In genomic region chr2:182980115-182980514, GRCh38 we compare ENCODE assay signal across 8 cellular contexts. TPM values are rescaled to one million over a fixed set of nuclear protein-coding genes. Genes with fewer than 3 reads are reported as not detected.
A peak's percentile ranks its signal among the peaks of the same experiment; 100 is the strongest.
DNase-seq lines count a peak whose midpoint lies in the region; ATAC-seq, FAIRE-seq and TF ChIP-seq lines count a peak whose summit lies in the region.

No MANE protein-coding gene starts in this region.

- H3K36me3 Mint-ChIP-seq in GM23338 (ENCODE audit: low read depth) = peaks cover 47% of the 10 kb centered on the region; the same call in 2 of the 3 replicates
- peaks cover 4% of the 10 kb centered on the region for H3K36me3 Mint-ChIP-seq in activated CD4-positive, alpha-beta memory T cell treated with anti-CD3 and anti-CD28 coated beads for 36 hours

- POLR2A ChIA-PET in activated CD4-positive, alpha-beta memory T cell treated with anti-CD3 and anti-CD28 coated beads for 36 hours (lab: Charles Lee) = no interaction called here

- H2AFZ ChIP-seq in GM23338 = no peak overlapping the region

- H3K4me2 ChIP-seq in GM23338 = no peak overlapping the region

- H3K9me3 Mint-ChIP-seq in GM23338 = no peaks in the 10 kb centered on the region
- no peaks in the 10 kb centered on the region for H3K9me3 Mint-ChIP-seq in activated CD4-positive, alpha-beta memory T cell treated with anti-CD3 and anti-CD28 coated beads for 36 hours

- DNase-seq in GM23338 (ENCODE audit: low spot score) (peak; percentile 69), Kasumi-1 (lab: John Stamatoyannopoulos, UW) (peak; percentile 94 to 96), RKO (ENCODE audit: low spot score) (peak; percentile 87), erythroblast (lab: John Stamatoyannopoulos, UW) (peak; percentile 47 to 62), pancreas (no peak), posterior vena cava (ENCODE audit: low spot score) (no peak)
- DNase-seq in activated CD4-positive, alpha-beta memory T cell treated with anti-CD3 and anti-CD28 coated beads for 36 hours = no peak

- FAIRE-seq in G401.6 (lab: Jason Lieb, UNC) = peak; percentile 99
- FAIRE-seq in pancreas (lab: Jason Lieb, UNC) = peak; percentile 98

- no peaks in the 10 kb centered on the region for H3K9me3 ChIP-seq in pancreas

- H3K79me2 ChIP-seq in GM23338 (replicated peaks; ENCODE audit: insufficient read depth) = no peaks in the 10 kb centered on the region

- H3K4me3 ChIP-seq in GM23338 = no peak overlapping the region
- H3K4me3 ChIP-seq in pancreas = no peak overlapping the region

- TF ChIP-seq POLR2A in erythroblast (IDR thresholded peaks at IDR 0.05; ENCODE audit: low read length) = no peak

- peak in 1 of 2 experiments; percentile 76; a peak in 3 of 4 replicates for TF ChIP-seq CTCF in GM23338 (conservative IDR thresholded peaks at IDR 0.05; ENCODE audit: low read depth in 2 of 2)
- peak in 3 of 4 donors; percentile 25 to 40 (median 28) for TF ChIP-seq CTCF in pancreas (IDR thresholded peaks at IDR 0.05)

- ATAC-seq in GM23338 = no peak
- ATAC-seq in pancreas = peak; percentile 61 to 87 (median 82)

- no peak overlapping the region for H3K4me3 Mint-ChIP-seq in GM23338
- H3K4me3 Mint-ChIP-seq in activated CD4-positive, alpha-beta memory T cell treated with anti-CD3 and anti-CD28 coated beads for 36 hours = no peak overlapping the region

- H3K27me3 Mint-ChIP-seq in GM23338 (ENCODE audit: insufficient read depth, low read depth, poor library complexity) = no peaks in the 10 kb centered on the region
- no peaks in the 10 kb centered on the region for H3K27me3 Mint-ChIP-seq in activated CD4-positive, alpha-beta memory T cell treated with anti-CD3 and anti-CD28 coated beads for 36 hours

- 0 out of 2 replicates have a peak, but pooled peaks cover 5% of the 10 kb centered on the region for H3F3A ChIP-seq in GM23338 (replicated peaks; ENCODE audit: low read depth)

- H3K4me1 Mint-ChIP-seq in GM23338 = no peaks in the 10 kb centered on the region
- no peaks in the 10 kb centered on the region for H3K4me1 Mint-ChIP-seq in activated CD4-positive, alpha-beta memory T cell treated with anti-CD3 and anti-CD28 coated beads for 36 hours (ENCODE audit: low read depth)

- no peaks in the 10 kb centered on the region for H3K4me1 ChIP-seq in GM23338 (ENCODE audit: insufficient read depth)
- no peaks in the 10 kb centered on the region for H3K4me1 ChIP-seq in pancreas

- peaks cover 26% of the 10 kb centered on the region; the same call in 1 of the 2 replicates for H3K36me3 ChIP-seq in GM23338 (ENCODE audit: insufficient read depth)
- H3K36me3 ChIP-seq in pancreas = peaks cover 5 to 36% (median 9%) of the 10 kb centered on the region in 3 donors

- H4K20me1 ChIP-seq in GM23338 (replicated peaks; ENCODE audit: insufficient read depth) = no peaks in the 10 kb centered on the region

- intact Hi-C loops in pancreas (cut with DNase I) (no loop called here), posterior vena cava (cut with DNase I) (no loop called here)
- intact Hi-C loops in activated CD4-positive, alpha-beta memory T cell treated with anti-CD3 and anti-CD28 coated beads for 36 hours (cut with micrococcal nuclease) = loop anchor here (1.0 to 2.0 kb wide), 6 partner anchors 196 to 794 kb away; no protein-coding TSS in a partner anchor

- no peaks in the 10 kb centered on the region for H3K27me3 ChIP-seq in GM23338 (ENCODE audit: insufficient read depth)
- H3K27me3 ChIP-seq in pancreas = no peaks in the 10 kb centered on the region

- no peak overlapping the region for H3K27ac Mint-ChIP-seq in GM23338
- no peak overlapping the region for H3K27ac Mint-ChIP-seq in activated CD4-positive, alpha-beta memory T cell treated with anti-CD3 and anti-CD28 coated beads for 36 hours

- H3K27ac ChIP-seq in GM23338 (ENCODE audit: low read depth) (no peak overlapping the region), pancreas (no peak overlapping the region)

- no peaks in the 10 kb centered on the region for H3K9me2 ChIP-seq in GM23338 (ENCODE audit: insufficient read depth)

- CTCF ChIA-PET in activated CD4-positive, alpha-beta memory T cell treated with anti-CD3 and anti-CD28 coated beads for 36 hours (lab: Charles Lee) = interaction anchor here (0.6 to 2.7 kb wide), 35 partner anchors 14 to 807 kb away, joined by 3 to 26 read pairs (median 4); no protein-coding TSS in a partner anchor

TF ChIP-seq in GM23338, 12 proteins besides CTCF, POLR2A, EP300 and RAD21 (continues in another document):
- TF ChIP-seq POLR2AphosphoS5 (IDR thresholded peaks at IDR 0.05; ENCODE audit: low read depth) (no peak), EZH2 (IDR thresholded peaks at IDR 0.05; ENCODE audit: low read depth, unreplicated experiment) (no peak), ZNF331 (CRISPR knock-in tag; IDR thresholded peaks at IDR 0.05; ENCODE audit: low read depth) (no peak), EZH2phosphoT487 (IDR thresholded peaks at IDR 0.05; ENCODE audit: unreplicated experiment) (no peak), NANOG (IDR thresholded peaks at IDR 0.05; ENCODE audit: borderline replicate concordance) (no peak), JUNB (IDR thresholded peaks at IDR 0.05; ENCODE audit: unreplicated experiment) (no peak), CREB1 (CRISPR knock-in tag; IDR thresholded peaks at IDR 0.05; ENCODE audit: low read depth) (no peak), ETS1 (IDR thresholded peaks at IDR 0.05) (no peak), STAT1 (IDR thresholded peaks at IDR 0.05; ENCODE audit: unreplicated experiment) (no peak)
- TF ChIP-seq, protein P1, sequence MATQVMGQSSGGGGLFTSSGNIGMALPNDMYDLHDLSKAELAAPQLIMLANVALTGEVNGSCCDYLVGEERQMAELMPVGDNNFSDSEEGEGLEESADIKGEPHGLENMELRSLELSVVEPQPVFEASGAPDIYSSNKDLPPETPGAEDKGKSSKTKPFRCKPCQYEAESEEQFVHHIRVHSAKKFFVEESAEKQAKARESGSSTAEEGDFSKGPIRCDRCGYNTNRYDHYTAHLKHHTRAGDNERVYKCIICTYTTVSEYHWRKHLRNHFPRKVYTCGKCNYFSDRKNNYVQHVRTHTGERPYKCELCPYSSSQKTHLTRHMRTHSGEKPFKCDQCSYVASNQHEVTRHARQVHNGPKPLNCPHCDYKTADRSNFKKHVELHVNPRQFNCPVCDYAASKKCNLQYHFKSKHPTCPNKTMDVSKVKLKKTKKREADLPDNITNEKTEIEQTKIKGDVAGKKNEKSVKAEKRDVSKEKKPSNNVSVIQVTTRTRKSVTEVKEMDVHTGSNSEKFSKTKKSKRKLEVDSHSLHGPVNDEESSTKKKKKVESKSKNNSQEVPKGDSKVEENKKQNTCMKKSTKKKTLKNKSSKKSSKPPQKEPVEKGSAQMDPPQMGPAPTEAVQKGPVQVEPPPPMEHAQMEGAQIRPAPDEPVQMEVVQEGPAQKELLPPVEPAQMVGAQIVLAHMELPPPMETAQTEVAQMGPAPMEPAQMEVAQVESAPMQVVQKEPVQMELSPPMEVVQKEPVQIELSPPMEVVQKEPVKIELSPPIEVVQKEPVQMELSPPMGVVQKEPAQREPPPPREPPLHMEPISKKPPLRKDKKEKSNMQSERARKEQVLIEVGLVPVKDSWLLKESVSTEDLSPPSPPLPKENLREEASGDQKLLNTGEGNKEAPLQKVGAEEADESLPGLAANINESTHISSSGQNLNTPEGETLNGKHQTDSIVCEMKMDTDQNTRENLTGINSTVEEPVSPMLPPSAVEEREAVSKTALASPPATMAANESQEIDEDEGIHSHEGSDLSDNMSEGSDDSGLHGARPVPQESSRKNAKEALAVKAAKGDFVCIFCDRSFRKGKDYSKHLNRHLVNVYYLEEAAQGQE (IDR thresholded peaks at IDR 0.05; ENCODE audit: unreplicated experiment) = no peak

RNA-seq across cellular contexts. Expression of gene NCKAP1, which starts 58.1 kb away (rescaled TPM):
- total RNA-seq in GM23338 (2014; rRNA removed; shearing (Covaris generic)) = 157 and 179 TPM in 2 replicates
- 53.8 and 61.7 TPM in 2 replicates for polyA plus RNA-seq in GM23338 (2016; fragmentation: Nextera tagmentation; extraction: Ambion mirVana)
- 10 to 100 TPM; 41.9 to 75.6 (median 44.0) TPM for total RNA-seq in pancreas
- 10 to 100 TPM; 16.9 to 39.7 TPM for polyA plus RNA-seq in pancreas
- 100 to 1,000 TPM; 187 to 280 TPM for total RNA-seq in posterior vena cava
- total RNA-seq in activated CD4-positive, alpha-beta memory T cell treated with anti-CD3 and anti-CD28 coated beads for 36 hours = 10 to 100 TPM; 18.8 to 21.7 TPM

Comparison
In these comparisons a context has a peak if more than half of its experiments do, and no peak if none do; other contexts are left out.
1. DNase-seq: peak in GM23338 (single experiment), Kasumi-1 (2 of 2), RKO (single experiment) and erythroblast (2 of 2); none in pancreas (0 of 6), posterior vena cava (single experiment) and activated CD4-positive, alpha-beta memory T cell treated with anti-CD3 and anti-CD28 coated beads for 36 hours (single experiment).